1 cellular context compared by ENCODE assay signal in the genomic region with DNA sequence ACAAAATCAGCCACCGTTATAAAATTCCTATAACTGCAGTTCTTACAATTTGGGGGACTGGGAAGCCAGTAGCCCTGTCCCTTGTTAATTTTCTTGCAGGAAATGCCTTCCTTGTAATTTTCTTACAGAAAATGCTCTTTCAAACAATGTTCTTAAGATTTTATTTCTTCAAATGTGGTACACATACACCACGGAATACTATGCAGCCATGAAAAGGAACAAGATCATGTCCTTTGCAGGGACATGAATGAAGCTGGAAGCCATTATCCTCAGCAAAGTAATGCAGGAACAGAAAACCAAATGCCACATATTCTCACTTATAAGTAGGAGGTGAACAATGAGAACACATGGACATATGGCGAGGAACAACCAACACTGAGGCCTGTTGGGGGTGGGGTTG. TPM values are rescaled to one million over a fixed set of nuclear protein-coding genes. Genes with fewer than 3 reads are reported as not detected.
"Had no signal": no experiment of that assay in that cellular context is flagged by ENCODE, and none has a peak within 500 bp of the region (broad histone marks: within the 10 kb centered on the region; RNA-seq: fewer than 3 reads in every experiment).

No MANE protein-coding gene starts in this region.

RNA-seq across cellular contexts. Expression of a gene that starts 24.9 kb away (rescaled TPM):
- total RNA-seq: H4 had no signal
